ENCODE assay signal across 8 cellular contexts in the genomic region with DNA sequence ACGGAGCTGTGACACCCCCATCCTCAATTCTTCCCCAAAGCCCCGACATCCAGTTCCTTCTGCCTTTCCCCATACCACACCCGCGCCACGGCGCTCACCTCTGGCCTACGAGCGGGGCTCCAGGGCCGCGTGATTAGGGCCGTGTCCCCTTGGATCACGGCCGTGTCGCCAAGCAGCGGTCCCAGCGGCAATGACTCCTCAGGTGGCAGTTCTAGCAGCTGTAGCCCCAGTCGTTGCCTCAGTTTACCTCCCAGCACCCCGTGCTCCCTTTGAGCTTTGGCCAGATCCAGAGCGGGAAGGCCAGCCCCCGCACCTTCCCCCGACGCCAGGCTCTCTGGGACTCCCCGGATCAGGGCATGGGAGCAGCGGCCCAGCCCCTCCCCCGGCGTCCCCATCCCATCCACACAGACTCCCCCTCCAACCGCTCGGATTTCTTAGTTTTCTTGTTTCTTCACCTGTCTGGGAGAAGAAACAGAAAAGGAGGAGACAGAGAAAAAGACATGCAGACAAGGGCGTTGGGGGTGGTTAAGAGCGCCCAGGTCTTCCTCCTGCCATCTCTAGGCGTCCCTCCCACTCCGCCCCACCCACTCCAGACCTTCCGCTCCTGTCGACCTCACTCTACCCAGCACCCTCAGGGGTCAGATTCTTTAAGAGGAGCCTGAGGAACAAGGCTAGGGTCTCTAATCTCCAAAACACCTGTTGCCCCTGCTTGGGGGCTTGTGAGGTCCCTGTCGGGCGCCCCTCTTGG. TPM values are rescaled to one million over a fixed set of nuclear protein-coding genes. Genes with fewer than 3 reads are reported as not detected.
DNase-seq lines count a peak whose midpoint lies in the region; ATAC-seq, FAIRE-seq and TF ChIP-seq lines count a peak whose summit lies in the region.

A gene with protein sequence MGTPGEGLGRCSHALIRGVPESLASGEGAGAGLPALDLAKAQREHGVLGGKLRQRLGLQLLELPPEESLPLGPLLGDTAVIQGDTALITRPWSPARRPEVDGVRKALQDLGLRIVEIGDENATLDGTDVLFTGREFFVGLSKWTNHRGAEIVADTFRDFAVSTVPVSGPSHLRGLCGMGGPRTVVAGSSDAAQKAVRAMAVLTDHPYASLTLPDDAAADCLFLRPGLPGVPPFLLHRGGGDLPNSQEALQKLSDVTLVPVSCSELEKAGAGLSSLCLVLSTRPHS (minus strand): TSS at position 533 of the 748 bp plus-strand sequence. CDS start 138 bp downstream, at position 395.

- TF ChIP-seq EP300 in H1 (IDR thresholded peaks at IDR 0.05; ENCODE audit: borderline replicate concordance in 1 of 2, low read depth in 2 of 2, low read length in 2 of 2): no peak

- H3K4me1 ChIP-seq in OCI-LY3 (ENCODE audit: low read length): peaks cover 30% of the 10 kb centered on the region
- peaks cover 3 to 13% (median 7%) of the 10 kb centered on the region in 4 experiments for H3K4me1 ChIP-seq in H1 (replicated peaks in 1 of 4; ENCODE audit: control insufficient read depth in 3 of 4, insufficient read depth in 4 of 4, low read length in 3 of 4)

- H4K91ac ChIP-seq in H1 (replicated peaks; ENCODE audit: insufficient read length, low read length): peak within 1 kb of the TSS; percentile 27

- H3K4me2 ChIP-seq in OCI-LY3 (ENCODE audit: low read length) (peak within 1 kb of the TSS; percentile 48; the same call in 1 of the 2 replicates), H1 (ENCODE audit: insufficient read depth in 1 of 2, low read depth in 2 of 2, low read length in 2 of 2) (peak within 1 kb of the TSS; percentile 31 to 90)

- peak within 1 kb of the TSS; percentile 61; the same call in 1 of the 2 replicates for H2BK15ac ChIP-seq in H1 (ENCODE audit: low read length)

- H3K4ac ChIP-seq in H1 (replicated peaks; ENCODE audit: insufficient read length, low read depth, low read length): peak within 1 kb of the TSS; percentile 63

- FAIRE-seq in H1 (lab: Jason Lieb, UNC): no peak

- DNase-seq in H1 (ENCODE audit: low read depth in 1 of 2, low spot score in 2 of 2) (no peak), myocyte (ENCODE audit: low read depth) (no peak), NCI-H226 (no peak), NCI-H146 treated with DMSO at 0.1 percent for 48 hours (lab: John Stamatoyannopoulos, UW; ENCODE audit: unreplicated experiment) (no peak)

- H3K56ac ChIP-seq in H1 (replicated peaks; ENCODE audit: insufficient read length, low read depth, low read length): peak within 1 kb of the TSS; percentile 87

- peak within 1 kb of the TSS; percentile 75 for H3K27ac ChIP-seq in OCI-LY3 (ENCODE audit: low read length)
- peak within 1 kb of the TSS; percentile 49; the same call in 1 of the 2 replicates for H3K27ac ChIP-seq in H1 (ENCODE audit: low read depth, low read length)

- TF ChIP-seq POLR2A in H1 (IDR thresholded peaks at IDR 0.05; ENCODE audit: control extremely low read depth in 1 of 2, low read depth in 2 of 2, low read length in 2 of 2): no peak

- H3K14ac ChIP-seq in H1 (ENCODE audit: insufficient read length): no peak within 1 kb of the TSS

- POLR2A ChIA-PET in H1 (lab: Charles Lee; ENCODE audit: partially characterized antibody): interaction anchor here (0.5 to 4.2 kb wide), 30 partner anchors 8 to 427 kb away, joined by 3 to 57 read pairs (median 6); a partner anchor contains a TSS

- H4K5ac ChIP-seq in H1 (ENCODE audit: insufficient read length, low read depth, low read length): peak within 1 kb of the TSS; percentile 84

- no peak within 1 kb of the TSS for H3K23ac ChIP-seq in H1 (ENCODE audit: insufficient read length)

- peaks cover 6% of the 10 kb centered on the region; the same call in 1 of the 2 replicates for H3K79me1 ChIP-seq in H1 (ENCODE audit: low read depth, low read length)

- TF ChIP-seq RAD21 in H1 (IDR thresholded peaks at IDR 0.05 in 1 of 2, conservative IDR thresholded peaks at IDR 0.05 in 1 of 2; ENCODE audit: low read depth in 2 of 2, low read length in 2 of 2): no peak

- H2BK120ac ChIP-seq in H1 (replicated peaks; ENCODE audit: low read depth, low read length): no peak within 1 kb of the TSS

- H2BK20ac ChIP-seq in H1 (ENCODE audit: low read length): no peak within 1 kb of the TSS

- H4K20me1 ChIP-seq in OCI-LY3 (ENCODE audit: insufficient read depth, low read length): peaks cover 7% of the 10 kb centered on the region
- H4K20me1 ChIP-seq in H1 (replicated peaks in 1 of 2; ENCODE audit: control insufficient read depth in 1 of 2, insufficient read depth in 2 of 2, low read length in 2 of 2): peaks cover 0 to 1% of the 10 kb centered on the region in 2 experiments

- H4K8ac ChIP-seq in H1 (ENCODE audit: extremely low read depth, insufficient read depth, low read length): peak within 1 kb of the TSS; percentile 86

- H3K79me2 ChIP-seq in OCI-LY3 (ENCODE audit: low read length) (peaks cover 6% of the 10 kb centered on the region), H1 (ENCODE audit: control insufficient read depth in 1 of 2, insufficient read depth in 2 of 2, low read length in 2 of 2) (peaks cover 0 to 3% of the 10 kb centered on the region in 2 experiments; a peak in 2 of 4 replicates)

- H3K4me3 ChIP-seq in GM08714 (ENCODE audit: low read length) (peak within 1 kb of the TSS; percentile 52; the same call in 1 of the 2 replicates), OCI-LY3 (ENCODE audit: low read length) (no peak within 1 kb of the TSS), H1 (ENCODE audit: extremely low read depth in 1 of 4, insufficient read depth in 2 of 4, low read depth in 3 of 4, low read length in 4 of 4) (peak within 1 kb of the TSS; percentile 56 to 91 (median 83))

- no peak within 1 kb of the TSS; the same call in none of the 2 replicates for H2BK5ac ChIP-seq in H1 (ENCODE audit: low read depth, low read length)

- H2AK5ac ChIP-seq in H1 (ENCODE audit: low read depth, low read length): no peak within 1 kb of the TSS

- H2AFZ ChIP-seq in OCI-LY3 (ENCODE audit: low read depth, low read length): no peak within 1 kb of the TSS
- peak within 1 kb of the TSS; percentile 92; the same call in 1 of the 2 replicates for H2AFZ ChIP-seq in H1 (ENCODE audit: low read length)

- H3K27me3 ChIP-seq in OCI-LY3 (ENCODE audit: low read depth, low read length): no peaks in the 10 kb centered on the region
- H3K27me3 ChIP-seq in H1 (replicated peaks in 1 of 4; ENCODE audit: control insufficient read depth in 3 of 4, extremely low read depth in 1 of 4, insufficient read depth in 3 of 4, low read length in 3 of 4): no peaks in the 10 kb centered on the region

- H3K9me3 ChIP-seq in OCI-LY3 (ENCODE audit: insufficient read depth, low read length) (no peaks in the 10 kb centered on the region), H1 (ENCODE audit: insufficient read depth in 2 of 2, low read depth in 1 of 2, low read length in 1 of 2) (no peaks in the 10 kb centered on the region)

- H3K9ac ChIP-seq in OCI-LY3 (ENCODE audit: low read length) (no peak within 1 kb of the TSS), H1 (replicated peaks in 1 of 4; ENCODE audit: extremely low read depth in 1 of 4, low read depth in 3 of 4, low read length in 3 of 4) (peak within 1 kb of the TSS; percentile 62 to 75 (median 71))

- H3K23me2 ChIP-seq in H1 (ENCODE audit: low read depth, low read length): peaks cover 2% of the 10 kb centered on the region; the same call in 1 of the 2 replicates

- WGBS in H1 (ENCODE audit: extremely low coverage in 1 of 2, insufficient coverage in 1 of 2, insufficient read length in 1 of 2, insufficient replicate concordance in 2 of 2, low coverage in 1 of 2, low lambda C conversion rate in 2 of 2, missing lambda C conversion rate in 1 of 2), 2 experiments: 61% methylated on average over 27 of the region's 36 CpGs; no CpG with 5 or more reads in 1 of the 2 experiments

- ATAC-seq in GM18873 (IDR thresholded peaks at IDR 0.05; ENCODE audit: low FRiP score, unreplicated experiment): no peak
- no peak for ATAC-seq in GM18519 (IDR thresholded peaks at IDR 0.05; ENCODE audit: low FRiP score, unreplicated experiment)

- CTCF ChIA-PET in H1 (lab: Charles Lee; ENCODE audit: partially characterized antibody): interaction anchor here (0.5 to 8.9 kb wide), 30 partner anchors 8 to 190 kb away, joined by 3 to 89 read pairs (median 4); a partner anchor contains a TSS

- no peak; the same call in 1 of the 2 replicates for TF ChIP-seq CTCF in OCI-LY3 (IDR thresholded peaks at IDR 0.05; ENCODE audit: low read depth, low read length)
- TF ChIP-seq CTCF in H1 (IDR thresholded peaks at IDR 0.05; ENCODE audit: control extremely low read depth in 1 of 3, insufficient read depth in 1 of 3, low read depth in 1 of 3, low read length in 3 of 3): no peak

- peak within 1 kb of the TSS; percentile 92; the same call in 1 of the 2 replicates for H2BK12ac ChIP-seq in H1 (ENCODE audit: low read depth, low read length)

- H3K36me3 ChIP-seq in OCI-LY3 (replicated peaks; ENCODE audit: low read depth, low read length) (peaks cover 42% of the 10 kb centered on the region), H1 (ENCODE audit: control insufficient read depth in 2 of 4, insufficient read depth in 4 of 4, low read length in 3 of 4) (peaks cover 8 to 37% (median 31%) of the 10 kb centered on the region in 4 experiments)

- H3K18ac ChIP-seq in H1 (ENCODE audit: extremely low read depth, low read length): peak within 1 kb of the TSS; percentile 52

TF ChIP-seq in H1, 55 proteins besides CTCF, POLR2A, EP300 and RAD21:
- TF ChIP-seq SP1 (IDR thresholded peaks at IDR 0.05; ENCODE audit: low read depth, low read length): no peak
- TF ChIP-seq NRF1 (IDR thresholded peaks at IDR 0.05; ENCODE audit: low read depth, low read length): no peak
- no peak for TF ChIP-seq ZNF274 (IDR thresholded peaks at IDR 0.05; ENCODE audit: borderline replicate concordance, extremely low read depth, low read length)
- TF ChIP-seq CBX5 (IDR thresholded peaks at IDR 0.05; ENCODE audit: low read depth, low read length): no peak
- no peak for TF ChIP-seq CHD1 (IDR thresholded peaks at IDR 0.05; ENCODE audit: low read depth, low read length)
- TF ChIP-seq HDAC2 (IDR thresholded peaks at IDR 0.05; ENCODE audit: borderline replicate concordance in 1 of 2, low read depth in 2 of 2, low read length in 2 of 2): 0 out of 4 replicates have a peak, but pooled peaks of 1 of the 2 experiments have one; percentile 62
- no peak for TF ChIP-seq RXRA (IDR thresholded peaks at IDR 0.05; ENCODE audit: insufficient read depth, low read depth, low read length)
- peak; percentile 98 for TF ChIP-seq TCF12 (IDR thresholded peaks at IDR 0.05; ENCODE audit: low read depth, low read length)
TF ChIP-seq in H1: peak in this region for 2.

RNA-seq across cellular contexts. Expression of the gene that starts here (rescaled TPM):
- 53.3 and 55.5 TPM in 2 replicates for total RNA-seq in H1 (2021; fragmentation: NEBNext Ultra II Directional; extraction: Animal tissue kit (Norgen Biotek cat#: 25700))
- 73.5 and 104 TPM in 2 replicates for polyA plus RNA-seq in H1 (2011; rRNA removed)
- 80.1 TPM for polyA plus RNA-seq in H1 (2011; cell fraction: cytosol; rRNA removed)
- polyA plus RNA-seq in H1 (2011; cell fraction: nucleus; rRNA removed): 78.9 TPM
- 46.0 to 78.4 TPM (median 71.9 TPM) in 4 replicates for polyA plus RNA-seq in H1 (2012, experiment 1 of 2)
- 53.9 TPM for polyA plus RNA-seq in H1 (2012, experiment 2 of 2)
- 32.1 TPM for polyA plus RNA-seq in H1 (2013, experiment 1 of 2)
- polyA plus RNA-seq in H1 (2013, experiment 2 of 2): 36.0 TPM
- polyA minus RNA-seq in H1 (2011; rRNA and poly(A)+ RNA removed): 15.2 and 19.8 TPM in 2 replicates
- polyA minus RNA-seq in H1 (2011; cell fraction: cytosol; rRNA and poly(A)+ RNA removed): 28.8 TPM
- 13.7 TPM for polyA minus RNA-seq in H1 (2011; cell fraction: nucleus; rRNA and poly(A)+ RNA removed)
- total RNA-seq in myocyte: 120 and 142 TPM in 2 replicates
- polyA plus RNA-seq in myocyte (2012): 168 TPM
